In genomic region chr4:159764343-159764952, GRCh38 we compare ENCODE assay signal across 8 cellular contexts.
DNase-seq lines count a peak whose midpoint lies in the region; ATAC-seq lines count a peak whose summit lies in the region.

No MANE protein-coding gene starts in this region.

- no peak overlapping the region for H3K18ac ChIP-seq in mesendoderm (ENCODE audit: low read length)

- no peak overlapping the region for H2BK120ac ChIP-seq in mesendoderm (ENCODE audit: low read depth, low read length)

- H3K9ac ChIP-seq in mesendoderm (ENCODE audit: low read length): no peak overlapping the region

- H3K4me2 ChIP-seq in mesendoderm (ENCODE audit: low read length): no peak overlapping the region

- H2AK5ac ChIP-seq in mesendoderm (ENCODE audit: low read length): no peak overlapping the region

- DNase-seq in DMS 273 treated with DMSO at 0.1 percent for 48 hours (lab: John Stamatoyannopoulos, UW) (peak; percentile 35), GM19240 (ENCODE audit: insufficient read length, low spot score) (peak; percentile 14), NCI-H510A treated with DMSO at 0.1 percent for 48 hours (lab: John Stamatoyannopoulos, UW) (peak; percentile 79), cerebellar cortex (ENCODE audit: low spot score) (peak; percentile 78), mesendoderm (peak; percentile 83), DMS79 (lab: John Stamatoyannopoulos, UW) (no peak), activated gamma-delta T cell treated with Interleukin-2 at 50 U/mL for 16 hours (no peak)

- no peaks in the 10 kb centered on the region for H3K4me1 ChIP-seq in mesendoderm (ENCODE audit: control insufficient read depth, low read depth, low read length)

- no peak overlapping the region for H2BK5ac ChIP-seq in mesendoderm (ENCODE audit: low read length)

- H3K79me2 ChIP-seq in mesendoderm (ENCODE audit: control insufficient read depth, insufficient read depth, low read length): no peaks in the 10 kb centered on the region

- H3K79me1 ChIP-seq in mesendoderm (ENCODE audit: low read length): no peaks in the 10 kb centered on the region

- WGBS in mesendoderm (ENCODE audit: extremely low coverage, insufficient coverage, low lambda C conversion rate): 100% methylated on average over 2 of the region's 5 CpGs

- no peak overlapping the region for H3K23ac ChIP-seq in mesendoderm (ENCODE audit: low read length)

- H3K27me3 ChIP-seq in mesendoderm (ENCODE audit: insufficient read depth, low read length, poor library complexity): no peaks in the 10 kb centered on the region

- H4K8ac ChIP-seq in mesendoderm (ENCODE audit: low read depth, low read length): no peak overlapping the region

- H3K56ac ChIP-seq in mesendoderm (ENCODE audit: low read length): no peak overlapping the region

- ATAC-seq in HG03196 (IDR thresholded peaks at IDR 0.05; ENCODE audit: unreplicated experiment): peak; percentile 66

- no peak overlapping the region for H2BK15ac ChIP-seq in mesendoderm (replicated peaks; ENCODE audit: low read depth)

- H4K5ac ChIP-seq in mesendoderm (ENCODE audit: low read length): no peak overlapping the region

- no peak overlapping the region for H3K27ac ChIP-seq in mesendoderm (ENCODE audit: low read depth, low read length)

- no peaks in the 10 kb centered on the region for H3K36me3 ChIP-seq in mesendoderm (ENCODE audit: control insufficient read depth, insufficient read depth, low read length)

- H3K4ac ChIP-seq in mesendoderm (ENCODE audit: low read depth, low read length): no peak overlapping the region

- H3K4me3 ChIP-seq in mesendoderm (ENCODE audit: low read length): no peak overlapping the region

Comparison
In these comparisons a context has a peak if more than half of its experiments do, and no peak if none do; other contexts are left out.
1. DNase-seq: peak in DMS 273 treated with DMSO at 0.1 percent for 48 hours (single experiment), GM19240 (single experiment), NCI-H510A treated with DMSO at 0.1 percent for 48 hours (single experiment), cerebellar cortex (single experiment) and mesendoderm (single experiment); none in DMS79 (single experiment) and activated gamma-delta T cell treated with Interleukin-2 at 50 U/mL for 16 hours (single experiment).